Comparison of ENCODE assay signal across 1 cellular context in genomic region chr7:77178024-77178423, GRCh38. TPM values are rescaled to one million over a fixed set of nuclear protein-coding genes. Genes with fewer than 3 reads are reported as not detected.
"Had no signal": no experiment of that assay in that cellular context is flagged by ENCODE, and none has a peak within 500 bp of the region (broad histone marks: within the 10 kb centered on the region; RNA-seq: fewer than 3 reads in every experiment).

No MANE protein-coding gene starts in this region.

RNA-seq across cellular contexts. Expression of gene FGL2, which starts 21.6 kb away (rescaled TPM):
- total RNA-seq: activated naive CD4-positive, alpha-beta T cell treated with anti-CD3 and anti-CD28 coated beads for 36 hours had no signal
